Comparison of ENCODE assay signal across 18 cellular contexts in the genomic region with DNA sequence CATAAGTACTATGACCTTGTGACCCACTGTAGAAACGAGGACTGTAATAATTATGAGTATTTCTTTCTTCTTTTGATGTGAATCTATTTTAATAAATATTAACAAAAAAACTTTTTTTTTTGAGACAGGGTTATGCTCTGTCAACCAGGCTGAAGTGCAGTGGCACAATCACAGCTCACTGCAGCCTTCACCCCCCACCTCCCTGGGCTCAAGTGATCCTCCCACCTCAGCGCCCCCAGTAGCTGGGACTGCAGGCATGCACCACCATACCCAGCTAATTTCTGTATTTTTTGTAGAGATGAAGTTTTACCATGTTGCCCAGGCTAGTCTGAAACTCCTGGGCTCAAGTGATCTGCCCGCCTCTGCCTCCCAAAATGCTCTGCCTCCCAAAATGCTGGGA. TPM values are rescaled to one million over a fixed set of nuclear protein-coding genes. Genes with fewer than 3 reads are reported as not detected.
DNase-seq lines count a peak whose midpoint lies in the region; FAIRE-seq and TF ChIP-seq lines count a peak whose summit lies in the region.
"Had no signal": no experiment of that assay in that cellular context is flagged by ENCODE, and none has a peak within 500 bp of the region (broad histone marks: within the 10 kb centered on the region; RNA-seq: fewer than 3 reads in every experiment).

No MANE protein-coding gene starts in this region.

- TF ChIP-seq RAD21 in SK-N-SH (IDR thresholded peaks at IDR 0.05; ENCODE audit: low read length): no peak

- no peaks in the 10 kb centered on the region for H3K9me2 ChIP-seq in SK-N-SH

- no peak for TF ChIP-seq POLR2A in breast epithelium (IDR thresholded peaks at IDR 0.05)
- TF ChIP-seq POLR2A in thyroid gland (IDR thresholded peaks at IDR 0.05): no peak

- no peak for TF ChIP-seq EP300 in SK-N-SH (IDR thresholded peaks at IDR 0.05; ENCODE audit: borderline replicate concordance in 1 of 2, low read depth in 1 of 2, low read length in 1 of 2)

- H3K79me2 ChIP-seq in mammary epithelial cell (ENCODE audit: insufficient read depth, low read length): no peaks in the 10 kb centered on the region
- H3K79me2 ChIP-seq in SK-N-SH (ENCODE audit: insufficient read depth): no peaks in the 10 kb centered on the region
- H3K79me2 ChIP-seq in keratinocyte (ENCODE audit: control insufficient read depth, insufficient read depth, low read length): no peaks in the 10 kb centered on the region
- H3K79me2 ChIP-seq: hepatocyte had no signal

- no peaks in the 10 kb centered on the region for H3K9me3 ChIP-seq in mammary epithelial cell (replicated peaks; ENCODE audit: insufficient read depth, low read length)
- H3K9me3 ChIP-seq in breast epithelium: no peaks in the 10 kb centered on the region
- no peaks in the 10 kb centered on the region for H3K9me3 ChIP-seq in SK-N-SH
- H3K9me3 ChIP-seq in keratinocyte (ENCODE audit: control insufficient read depth, low read depth, low read length): no peaks in the 10 kb centered on the region
- no peaks in the 10 kb centered on the region for H3K9me3 ChIP-seq in thyroid gland
- H3K9me3 ChIP-seq: adrenal gland, gastrocnemius medialis, left ventricle myocardium inferior, upper lobe of right lung had no signal

- no peaks in the 10 kb centered on the region for H3K27me3 ChIP-seq in mammary epithelial cell (ENCODE audit: insufficient read depth, low read length)
- no peaks in the 10 kb centered on the region for H3K27me3 ChIP-seq in breast epithelium
- no peaks in the 10 kb centered on the region for H3K27me3 ChIP-seq in SK-N-SH (ENCODE audit: insufficient read depth)
- no peaks in the 10 kb centered on the region for H3K27me3 ChIP-seq in keratinocyte (ENCODE audit: control insufficient read depth, extremely low read depth, insufficient read depth, low read length)
- no peaks in the 10 kb centered on the region for H3K27me3 ChIP-seq in thyroid gland
- H3K27me3 ChIP-seq: adrenal gland, brain microvascular endothelial cell, gastrocnemius medialis, hepatocyte, upper lobe of right lung had no signal

- TF ChIP-seq CTCF in mammary epithelial cell (conservative IDR thresholded peaks at IDR 0.05 in 1 of 2, IDR thresholded peaks at IDR 0.05 in 1 of 2; ENCODE audit: extremely low read depth in 1 of 2, insufficient read depth in 1 of 2, low read depth in 1 of 2, low read length in 2 of 2) (no peak), breast epithelium (IDR thresholded peaks at IDR 0.05) (no peak), SK-N-SH (IDR thresholded peaks at IDR 0.05) (no peak), keratinocyte (optimal IDR thresholded peaks at IDR 0.05 in 1 of 3, IDR thresholded peaks at IDR 0.05 in 1 of 3, conservative IDR thresholded peaks at IDR 0.05 in 1 of 3; ENCODE audit: extremely low read depth in 1 of 3, insufficient read depth in 2 of 3, low read length in 3 of 3) (no peak), thyroid gland (IDR thresholded peaks at IDR 0.05) (no peak)

- dilution Hi-C loops in mammary epithelial cell (cut with HindIII; ENCODE audit: low sequenced_read_pairs): no loop called here
- dilution Hi-C loops in keratinocyte (cut with MboI; ENCODE audit: extremely low pct_ligation_motif_present, low sequenced_read_pairs): no loop called here

- 62% methylated on average over 3 of the region's 3 CpGs for WGBS in mammary epithelial cell (ENCODE audit: low coverage, missing lambda C conversion rate)
- 45% methylated on average over 3 of the region's 3 CpGs for WGBS in SK-N-SH (ENCODE audit: low lambda C conversion rate)
- 48 to 52% methylated on average over 3 of the region's 3 CpGs for WGBS in thyroid gland, 2 donors

- intact Hi-C loops in mammary epithelial cell (cut with micrococcal nuclease) (loop anchor here (2.0 kb wide), 1 partner anchor 50 kb away; a partner anchor contains a TSS), breast epithelium (cut with DNase I; ENCODE audit: low total_unique reads) (no loop called here), thyroid gland (cut with DNase I) (no loop called here)

- no peak for FAIRE-seq in keratinocyte (lab: Jason Lieb, UNC)
- FAIRE-seq: colon had no signal

- H3K36me3 ChIP-seq in mammary epithelial cell (ENCODE audit: insufficient read depth, low read length) (no peaks in the 10 kb centered on the region), breast epithelium (no peaks in the 10 kb centered on the region), SK-N-SH (replicated peaks in 1 of 2; ENCODE audit: control insufficient read depth in 1 of 2, insufficient read depth in 2 of 2, low read length in 1 of 2) (no peaks in the 10 kb centered on the region), keratinocyte (ENCODE audit: control insufficient read depth in 2 of 2, extremely low read depth in 1 of 2, insufficient read depth in 2 of 2, low read length in 2 of 2) (no peaks in the 10 kb centered on the region), thyroid gland (peaks cover 0 to 3% of the 10 kb centered on the region in 2 donors)
- H3K36me3 ChIP-seq: brain microvascular endothelial cell had no signal

- H3K9me1 ChIP-seq in keratinocyte (ENCODE audit: control insufficient read depth, extremely low read depth, insufficient read depth, low read length): no peaks in the 10 kb centered on the region

- in situ Hi-C loops in mammary epithelial cell (cut with MboI; ENCODE audit: low sequenced_read_pairs in 2 of 2): no loop called here

- no peak overlapping the region for H3K4me2 ChIP-seq in mammary epithelial cell (ENCODE audit: insufficient read depth, low read depth, low read length)
- peak overlapping the region; percentile 21; the same call in 1 of the 2 replicates for H3K4me2 ChIP-seq in SK-N-SH
- peak overlapping the region; percentile 64 for H3K4me2 ChIP-seq in keratinocyte (ENCODE audit: control insufficient read depth, extremely low read depth, insufficient read depth, low read depth, low read length)
- H3K4me2 ChIP-seq: hepatocyte had no signal

- H3K4me3 ChIP-seq in mammary epithelial cell (replicated peaks in 1 of 3; ENCODE audit: insufficient read depth in 1 of 3, low read depth in 2 of 3, low read length in 3 of 3) (no peak overlapping the region), breast epithelium (no peak overlapping the region), SK-N-SH (ENCODE audit: low read depth in 2 of 2, low read length in 1 of 2) (0 out of 4 replicates have a peak overlapping the region, but pooled peaks of 1 of the 2 experiments have one; percentile 20), keratinocyte (ENCODE audit: control insufficient read depth in 2 of 3, extremely low read depth in 1 of 3, insufficient read depth in 2 of 3, low read depth in 1 of 3, low read length in 3 of 3) (no peak overlapping the region), thyroid gland (replicated peaks in 1 of 3) (no peak overlapping the region)
- H3K4me3 ChIP-seq: adrenal gland, gastrocnemius medialis, hepatocyte, left ventricle myocardium inferior, upper lobe of right lung had no signal

- POLR2A ChIA-PET in SK-N-SH (lab: Yijun Ruan, JAX): no interaction called here

- DNase-seq in mammary epithelial cell (no peak), breast epithelium (ENCODE audit: low spot score in 2 of 2) (no peak), SK-N-SH (no peak), keratinocyte (ENCODE audit: low read depth, low spot score) (no peak), thyroid gland (peak; percentile 32 to 45), NAMALWA (ENCODE audit: low spot score) (no peak), SKM-1 treated with dmso at 0.1 percent for 144 hours (lab: John Stamatoyannopoulos, UW; ENCODE audit: unreplicated experiment) (no peak), ecto neural progenitor cell (ENCODE audit: low spot score) (no peak)
- DNase-seq: 8988T, Right ventricle myocardium superior, upper lobe of right lung had no signal

- CTCF ChIA-PET in mammary epithelial cell (lab: Charles Lee; ENCODE audit: low non-redundant PET): no interaction called here
- CTCF ChIA-PET in SK-N-SH (lab: Yijun Ruan, JAX): interaction anchor here (0.6 to 3.4 kb wide), 43 partner anchors 10 to 1314 kb away, joined by 3 to 44 read pairs (median 4); a partner anchor contains a TSS

- H3F3A ChIP-seq in SK-N-SH (replicated peaks; ENCODE audit: insufficient read depth): no peaks in the 10 kb centered on the region

- H3K9ac ChIP-seq in mammary epithelial cell (ENCODE audit: insufficient read depth, low read length) (no peak overlapping the region), SK-N-SH (no peak overlapping the region), keratinocyte (ENCODE audit: control insufficient read depth, extremely low read depth, insufficient read depth, low read length) (no peak overlapping the region)

- no peaks in the 10 kb centered on the region for H3K4me1 ChIP-seq in mammary epithelial cell (ENCODE audit: insufficient read depth, low read length)
- H3K4me1 ChIP-seq in breast epithelium: no peaks in the 10 kb centered on the region
- H3K4me1 ChIP-seq in SK-N-SH (ENCODE audit: control insufficient read depth in 1 of 2, insufficient read depth in 2 of 2, low read depth in 1 of 2, low read length in 1 of 2): peaks cover 0 to 5% of the 10 kb centered on the region in 2 experiments; a peak in 1 of 4 replicates
- no peaks in the 10 kb centered on the region for H3K4me1 ChIP-seq in keratinocyte (ENCODE audit: control insufficient read depth, extremely low read depth, insufficient read depth, low read length)
- peaks cover 13 to 20% of the 10 kb centered on the region in 2 donors for H3K4me1 ChIP-seq in thyroid gland
- H3K4me1 ChIP-seq: gastrocnemius medialis had no signal

- H3K27ac ChIP-seq in mammary epithelial cell (ENCODE audit: insufficient read depth, low read depth, low read length) (no peak overlapping the region), breast epithelium (no peak overlapping the region), SK-N-SH (ENCODE audit: low read depth in 2 of 2, low read length in 1 of 2) (no peak overlapping the region), keratinocyte (ENCODE audit: control insufficient read depth, insufficient read depth, low read length) (no peak overlapping the region), thyroid gland (peak overlapping the region in 1 of 3 donors; percentile 24)
- H3K27ac ChIP-seq: adrenal gland, brain microvascular endothelial cell, gastrocnemius medialis, hepatocyte, HL-60, left ventricle myocardium inferior, upper lobe of right lung had no signal

- no TSS peak for BruUV-seq in mammary epithelial cell (replicated peaks; lab: Mats Ljungman, UMichigan)

- no peaks in the 10 kb centered on the region for H4K20me1 ChIP-seq in mammary epithelial cell (ENCODE audit: insufficient read depth, low read length)
- H4K20me1 ChIP-seq in SK-N-SH (ENCODE audit: insufficient read depth): no peaks in the 10 kb centered on the region
- no peaks in the 10 kb centered on the region for H4K20me1 ChIP-seq in keratinocyte (ENCODE audit: control insufficient read depth, extremely low read depth, insufficient read depth, low read length)

- H2AFZ ChIP-seq in mammary epithelial cell (ENCODE audit: low read depth, low read length) (peak overlapping the region; percentile 34), SK-N-SH (ENCODE audit: low read depth) (peak overlapping the region; percentile 60; the same call in 1 of the 2 replicates), keratinocyte (ENCODE audit: control insufficient read depth, low read length) (peak overlapping the region; percentile 60)
- H2AFZ ChIP-seq: hepatocyte had no signal

RNA-seq across cellular contexts. Expression of a gene that starts 32.6 kb away (rescaled TPM):
- total RNA-seq in mammary epithelial cell: 100 to 1,000 TPM in 1 of 2 donors, 10 to 100 TPM in 1; 81.8 to 142 TPM
- polyA plus RNA-seq in mammary epithelial cell: 83.0 TPM
- polyA minus RNA-seq in mammary epithelial cell: 46.2 TPM
- total RNA-seq in breast epithelium: 100 to 1,000 TPM in 2 of 3 donors, 10 to 100 TPM in 1; 55.4 to 264 (median 146) TPM
- 99.6 and 124 TPM in 2 replicates for polyA plus RNA-seq in SK-N-SH (2012; rRNA removed)
- polyA plus RNA-seq in SK-N-SH (2012; cell fraction: cytosol; rRNA removed): 105 and 109 TPM in 2 replicates
- polyA plus RNA-seq in SK-N-SH (2012; cell fraction: nucleus; rRNA removed): 95.1 and 141 TPM in 2 replicates
- 33.7 to 43.4 TPM (median 34.4 TPM) in 3 replicates for polyA plus RNA-seq in keratinocyte
- polyA plus RNA-seq in keratinocyte (2011; ENCODE audit: low read depth): 29.0 TPM
- 12.3 and 14.0 TPM in 2 replicates for polyA plus RNA-seq in keratinocyte (2011; cell fraction: cytosol; rRNA removed)
- polyA plus RNA-seq in keratinocyte (2011; cell fraction: nucleus; rRNA removed): 68.3 and 81.9 TPM in 2 replicates
- 25.0 TPM in 2 replicates for polyA plus RNA-seq in keratinocyte (2012; ENCODE audit: low replicate concordance)
- polyA minus RNA-seq in keratinocyte: 8.3 to 11.4 TPM (median 9.4 TPM) in 3 replicates
- polyA minus RNA-seq in keratinocyte (2011; cell fraction: cytosol; rRNA and poly(A)+ RNA removed): 15.3 TPM
- polyA minus RNA-seq in keratinocyte (2011; cell fraction: nucleus; rRNA and poly(A)+ RNA removed): 15.5 and 31.0 TPM in 2 replicates
- total RNA-seq in thyroid gland: 100 to 1,000 TPM; 260 to 354 (median 284) TPM

RNA-seq across cellular contexts. Expression of a gene that starts 49.6 kb away (rescaled TPM):
- 10 to 100 TPM; 11.0 to 14.8 TPM for total RNA-seq in mammary epithelial cell
- 6.2 TPM for polyA plus RNA-seq in mammary epithelial cell
- polyA minus RNA-seq in mammary epithelial cell: 4.6 TPM
- 10 to 100 TPM in 2 of 3 donors, 1 to 10 TPM in 1; 8.8 to 23.0 (median 16.7) TPM for total RNA-seq in breast epithelium
- 3.9 and 5.7 TPM in 2 replicates for polyA plus RNA-seq in SK-N-SH (2012; rRNA removed)
- 5.6 and 6.7 TPM in 2 replicates for polyA plus RNA-seq in SK-N-SH (2012; cell fraction: cytosol; rRNA removed)
- 5.7 and 8.1 TPM in 2 replicates for polyA plus RNA-seq in SK-N-SH (2012; cell fraction: nucleus; rRNA removed)
- 7.2 to 11.6 TPM (median 8.3 TPM) in 3 replicates for polyA plus RNA-seq in keratinocyte
- 23.9 TPM for polyA plus RNA-seq in keratinocyte (2011; ENCODE audit: low read depth)
- polyA plus RNA-seq in keratinocyte (2011; cell fraction: cytosol; rRNA removed): 4.6 and 7.5 TPM in 2 replicates
- polyA plus RNA-seq in keratinocyte (2011; cell fraction: nucleus; rRNA removed): 8.7 and 13.9 TPM in 2 replicates
- 12.0 and 13.5 TPM in 2 replicates for polyA plus RNA-seq in keratinocyte (2012; ENCODE audit: low replicate concordance)
- 1.7 to 3.9 TPM (median 3.0 TPM) in 3 replicates for polyA minus RNA-seq in keratinocyte
- polyA minus RNA-seq in keratinocyte (2011; cell fraction: cytosol; rRNA and poly(A)+ RNA removed): 2.3 TPM
- polyA minus RNA-seq in keratinocyte (2011; cell fraction: nucleus; rRNA and poly(A)+ RNA removed): 3.3 and 4.3 TPM in 2 replicates
- total RNA-seq in thyroid gland: 10 to 100 TPM; 13.2 to 18.3 (median 17.5) TPM

Comparison
In these comparisons a context has a peak if more than half of its experiments do, and no peak if none do; other contexts are left out.
1. DNase-seq: peak in thyroid gland (2 of 2); none in mammary epithelial cell (single experiment), breast epithelium (0 of 2), SK-N-SH (single experiment), keratinocyte (single experiment), NAMALWA (single experiment), SKM-1 treated with dmso at 0.1 percent for 144 hours (single experiment) and ecto neural progenitor cell (single experiment).
2. Peak in every context shown above with its lines, with median percentiles within 50 percentile points of each other: H2AFZ ChIP-seq.